ENCODE assay signal across 20 cellular contexts in the genomic region with DNA sequence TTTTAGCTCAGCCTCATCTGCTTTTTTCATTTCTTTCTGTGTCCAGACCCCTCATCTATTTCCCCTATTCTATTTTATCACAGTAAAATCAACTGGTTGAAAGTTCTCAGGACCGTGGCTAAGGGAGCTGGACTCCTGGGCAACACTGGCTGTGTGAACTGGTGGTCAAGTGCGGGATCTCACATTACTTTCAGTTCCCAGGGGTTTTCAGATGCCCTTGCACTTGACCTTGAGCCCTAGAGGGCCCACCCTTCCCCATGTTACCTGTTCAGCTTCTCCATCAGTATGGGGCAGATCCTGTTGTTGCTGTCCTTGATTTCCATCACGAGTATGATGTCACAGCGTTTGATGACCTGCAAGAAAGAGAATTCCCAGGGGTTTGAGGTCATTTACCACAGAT. TPM values are rescaled to one million over a fixed set of nuclear protein-coding genes. Genes with fewer than 3 reads are reported as not detected.
DNase-seq lines count a peak whose midpoint lies in the region; ATAC-seq, FAIRE-seq and TF ChIP-seq lines count a peak whose summit lies in the region.
"Had no signal": no experiment of that assay in that cellular context is flagged by ENCODE, and none has a peak within 500 bp of the region (broad histone marks: within the 10 kb centered on the region; RNA-seq: fewer than 3 reads in every experiment).

No MANE protein-coding gene starts in this region.

- 0 out of 2 replicates have a peak, but pooled peaks cover 3% of the 10 kb centered on the region for H3K9me3 Mint-ChIP-seq in WTC11
- H3K9me3 Mint-ChIP-seq in stimulated activated memory B cell treated with anti-CD40 and anti-IgM and Interleukin-4, amounts not matched to agents 10 μg/mL and 1 μg/mL and 100 μg/mL, for 72 hours = no peaks in the 10 kb centered on the region
- no peaks in the 10 kb centered on the region for H3K9me3 Mint-ChIP-seq in activated T-helper 2 cell treated with anti-CD3 and anti-CD28 coated beads, Interferon-gamma antibody, Interleukin-2, Interleukin-4, amounts not matched to agents 10 μg/mL and 5 μg/mL and 100 μg/mL, durations not matched to agents 14 hours and 24 hours and 36 hours
- H3K9me3 Mint-ChIP-seq: CD8-positive, alpha-beta T cell had no signal

- DNase-seq in GM12865 (ENCODE audit: low read depth) = peak; percentile 53
- no peak for DNase-seq in WTC11 (ENCODE audit: low spot score)
- DNase-seq in coronary artery (ENCODE audit: low spot score) = peak; percentile 24
- DNase-seq in activated T-helper 2 cell treated with anti-CD3 and anti-CD28 coated beads, Interferon-gamma antibody, Interleukin-2, Interleukin-4, amounts not matched to agents 10 μg/mL and 5 μg/mL and 100 μg/mL, durations not matched to agents 14 hours and 24 hours and 36 hours (ENCODE audit: low spot score) = no peak
- DNase-seq in H54 (ENCODE audit: insufficient read length, low spot score) = no peak
- no peak for DNase-seq in activated naive CD4-positive, alpha-beta T cell treated with Interleukin-2 at 50 U/mL for 16 hours
- DNase-seq: CD8-positive, alpha-beta T cell; COR-L47; DMS153; DMS79 treated with DMSO at 0.1 percent for 48 hours; EL; GOT3 had no signal

- H3K4me1 Mint-ChIP-seq in WTC11 = no peaks in the 10 kb centered on the region
- peaks cover 37% of the 10 kb centered on the region for H3K4me1 Mint-ChIP-seq in stimulated activated memory B cell treated with anti-CD40 and anti-IgM and Interleukin-4, amounts not matched to agents 10 μg/mL and 1 μg/mL and 100 μg/mL, for 72 hours
- peaks cover 20% of the 10 kb centered on the region for H3K4me1 Mint-ChIP-seq in activated T-helper 2 cell treated with anti-CD3 and anti-CD28 coated beads, Interferon-gamma antibody, Interleukin-2, Interleukin-4, amounts not matched to agents 10 μg/mL and 5 μg/mL and 100 μg/mL, durations not matched to agents 14 hours and 24 hours and 36 hours (ENCODE audit: low read depth)

- no peak for ATAC-seq in WTC11
- no peak for ATAC-seq in stimulated activated memory B cell treated with anti-CD40 and anti-IgM and Interleukin-4, amounts not matched to agents 10 μg/mL and 1 μg/mL and 100 μg/mL, for 72 hours
- ATAC-seq: CD8-positive, alpha-beta T cell had no signal

- no peak overlapping the region for H3K27ac ChIP-seq in coronary artery
- H3K27ac ChIP-seq: 22Rv1 had no signal

- TF ChIP-seq POLR2A in H54 (IDR thresholded peaks at IDR 0.05; ENCODE audit: low read depth, low read length) = no peak

- FAIRE-seq in H54 (lab: Jason Lieb, UNC) = no peak
- FAIRE-seq: D721Med, G401.6 had no signal

- no peak for TF ChIP-seq CTCF in GM12865 (IDR thresholded peaks at IDR 0.05; ENCODE audit: insufficient read depth, low read depth, low read length, missing control alignments)
- TF ChIP-seq CTCF in WTC11 (IDR thresholded peaks at IDR 0.05) = no peak
- TF ChIP-seq CTCF in coronary artery (IDR thresholded peaks at IDR 0.05) = no peak

- intact Hi-C loops in activated T-helper 2 cell treated with anti-CD3 and anti-CD28 coated beads, Interferon-gamma antibody, Interleukin-2, Interleukin-4, amounts not matched to agents 10 μg/mL and 5 μg/mL and 100 μg/mL, durations not matched to agents 14 hours and 24 hours and 36 hours (cut with micrococcal nuclease) = no loop called here

- H3K27ac Mint-ChIP-seq in WTC11 = no peak overlapping the region
- peak overlapping the region; percentile 49 for H3K27ac Mint-ChIP-seq in stimulated activated memory B cell treated with anti-CD40 and anti-IgM and Interleukin-4, amounts not matched to agents 10 μg/mL and 1 μg/mL and 100 μg/mL, for 72 hours
- H3K27ac Mint-ChIP-seq in activated T-helper 2 cell treated with anti-CD3 and anti-CD28 coated beads, Interferon-gamma antibody, Interleukin-2, Interleukin-4, amounts not matched to agents 10 μg/mL and 5 μg/mL and 100 μg/mL, durations not matched to agents 14 hours and 24 hours and 36 hours = no peak overlapping the region
- H3K27ac Mint-ChIP-seq: CD14-positive monocyte; CD8-positive, alpha-beta T cell had no signal

- H3K4me3 Mint-ChIP-seq in WTC11 = no peak overlapping the region
- H3K4me3 Mint-ChIP-seq in stimulated activated memory B cell treated with anti-CD40 and anti-IgM and Interleukin-4, amounts not matched to agents 10 μg/mL and 1 μg/mL and 100 μg/mL, for 72 hours = no peak overlapping the region
- no peak overlapping the region for H3K4me3 Mint-ChIP-seq in activated T-helper 2 cell treated with anti-CD3 and anti-CD28 coated beads, Interferon-gamma antibody, Interleukin-2, Interleukin-4, amounts not matched to agents 10 μg/mL and 5 μg/mL and 100 μg/mL, durations not matched to agents 14 hours and 24 hours and 36 hours (ENCODE audit: low read depth)
- H3K4me3 Mint-ChIP-seq: CD14-positive monocyte; CD8-positive, alpha-beta T cell had no signal

- no peaks in the 10 kb centered on the region; the same call in 1 of the 2 replicates for H3K27me3 Mint-ChIP-seq in WTC11 (ENCODE audit: low read depth)
- H3K27me3 Mint-ChIP-seq in stimulated activated memory B cell treated with anti-CD40 and anti-IgM and Interleukin-4, amounts not matched to agents 10 μg/mL and 1 μg/mL and 100 μg/mL, for 72 hours = no peaks in the 10 kb centered on the region
- peaks cover 14% of the 10 kb centered on the region for H3K27me3 Mint-ChIP-seq in activated T-helper 2 cell treated with anti-CD3 and anti-CD28 coated beads, Interferon-gamma antibody, Interleukin-2, Interleukin-4, amounts not matched to agents 10 μg/mL and 5 μg/mL and 100 μg/mL, durations not matched to agents 14 hours and 24 hours and 36 hours (ENCODE audit: low read depth)

- CTCF ChIA-PET in WTC11 (lab: Charles Lee) = interaction anchor here (0.7 to 1.0 kb wide), 2 partner anchors 20 to 21 kb away, joined by 3 to 4 read pairs; no protein-coding TSS in a partner anchor

- no peaks in the 10 kb centered on the region for H3K36me3 Mint-ChIP-seq in WTC11
- H3K36me3 Mint-ChIP-seq in stimulated activated memory B cell treated with anti-CD40 and anti-IgM and Interleukin-4, amounts not matched to agents 10 μg/mL and 1 μg/mL and 100 μg/mL, for 72 hours = no peaks in the 10 kb centered on the region
- no peaks in the 10 kb centered on the region for H3K36me3 Mint-ChIP-seq in activated T-helper 2 cell treated with anti-CD3 and anti-CD28 coated beads, Interferon-gamma antibody, Interleukin-2, Interleukin-4, amounts not matched to agents 10 μg/mL and 5 μg/mL and 100 μg/mL, durations not matched to agents 14 hours and 24 hours and 36 hours (ENCODE audit: low read depth)
- H3K36me3 Mint-ChIP-seq: CD14-positive monocyte; CD8-positive, alpha-beta T cell had no signal

- POLR2A ChIA-PET in WTC11 (lab: Charles Lee) = no interaction called here

- no peak overlapping the region for H3K4me3 ChIP-seq in GM12865 (ENCODE audit: low read depth, low read length)
- H3K4me3 ChIP-seq in coronary artery = no peak overlapping the region
- H3K4me3 ChIP-seq: HAP-1 had no signal

TF ChIP-seq in WTC11, 78 proteins besides CTCF, POLR2A, EP300 and RAD21:
- no peak for TF ChIP-seq HMGA2 (CRISPR knock-in tag; IDR thresholded peaks at IDR 0.05)
- TF ChIP-seq, protein P1, sequence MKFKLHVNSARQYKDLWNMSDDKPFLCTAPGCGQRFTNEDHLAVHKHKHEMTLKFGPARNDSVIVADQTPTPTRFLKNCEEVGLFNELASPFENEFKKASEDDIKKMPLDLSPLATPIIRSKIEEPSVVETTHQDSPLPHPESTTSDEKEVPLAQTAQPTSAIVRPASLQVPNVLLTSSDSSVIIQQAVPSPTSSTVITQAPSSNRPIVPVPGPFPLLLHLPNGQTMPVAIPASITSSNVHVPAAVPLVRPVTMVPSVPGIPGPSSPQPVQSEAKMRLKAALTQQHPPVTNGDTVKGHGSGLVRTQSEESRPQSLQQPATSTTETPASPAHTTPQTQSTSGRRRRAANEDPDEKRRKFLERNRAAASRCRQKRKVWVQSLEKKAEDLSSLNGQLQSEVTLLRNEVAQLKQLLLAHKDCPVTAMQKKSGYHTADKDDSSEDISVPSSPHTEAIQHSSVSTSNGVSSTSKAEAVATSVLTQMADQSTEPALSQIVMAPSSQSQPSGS (CRISPR knock-in tag; IDR thresholded peaks at IDR 0.05; ENCODE audit: borderline replicate concordance, low read depth) = no peak
- TF ChIP-seq ESRRA (CRISPR knock-in tag; IDR thresholded peaks at IDR 0.05; ENCODE audit: borderline replicate concordance) = 0 out of 2 replicates have a peak, but pooled peaks have one; percentile 23
- TF ChIP-seq NFATC4 (CRISPR knock-in tag; IDR thresholded peaks at IDR 0.05) = no peak
- TF ChIP-seq TEAD1 (CRISPR knock-in tag; IDR thresholded peaks at IDR 0.05) = no peak
TF ChIP-seq in WTC11: peak in this region for 1.

RNA-seq across cellular contexts. Expression of a gene that starts 2.8 kb away (rescaled TPM):
- not detected in 3 replicates for total RNA-seq in WTC11 (2021)
- not detected in 2 replicates for total RNA-seq in activated T-helper 2 cell treated with anti-CD3 and anti-CD28 coated beads, Interferon-gamma antibody, Interleukin-2, Interleukin-4, amounts not matched to agents 10 μg/mL and 5 μg/mL and 100 μg/mL, durations not matched to agents 14 hours and 24 hours and 36 hours
- total RNA-seq: A673; CD8-positive, alpha-beta T cell; HT1080 had no signal

RNA-seq across cellular contexts. Expression of a gene that starts 29.6 kb away (rescaled TPM):
- total RNA-seq in WTC11 (2021) = 5.4 to 6.5 TPM (median 6.3 TPM) in 3 replicates
- 26.4 and 28.2 TPM in 2 replicates for total RNA-seq in activated T-helper 2 cell treated with anti-CD3 and anti-CD28 coated beads, Interferon-gamma antibody, Interleukin-2, Interleukin-4, amounts not matched to agents 10 μg/mL and 5 μg/mL and 100 μg/mL, durations not matched to agents 14 hours and 24 hours and 36 hours

Comparison
In these comparisons a context has a peak if more than half of its experiments do, and no peak if none do; other contexts are left out.
1. DNase-seq: peak in GM12865 (single experiment) and coronary artery (single experiment); none in WTC11 (single experiment), activated T-helper 2 cell treated with anti-CD3 and anti-CD28 coated beads, Interferon-gamma antibody, Interleukin-2, Interleukin-4, amounts not matched to agents 10 μg/mL and 5 μg/mL and 100 μg/mL, durations not matched to agents 14 hours and 24 hours and 36 hours (single experiment), H54 (single experiment) and activated naive CD4-positive, alpha-beta T cell treated with Interleukin-2 at 50 U/mL for 16 hours (single experiment).